20 cellular contexts compared by ENCODE assay signal in genomic region chr17:33073416-33073815, GRCh38.
A peak's percentile ranks its signal among the peaks of the same experiment; 100 is the strongest.
DNase-seq lines count a peak whose midpoint lies in the region; ATAC-seq, FAIRE-seq and TF ChIP-seq lines count a peak whose summit lies in the region.
"Had no signal": no experiment of that assay in that cellular context is flagged by ENCODE, and none has a peak within 500 bp of the region (broad histone marks: within the 10 kb centered on the region; RNA-seq: fewer than 3 reads in every experiment).

No MANE protein-coding gene starts in this region.

- H3K36me3 Mint-ChIP-seq in neural progenitor cell = no peaks in the 10 kb centered on the region
- H3K36me3 Mint-ChIP-seq: CD4-positive, CD25-positive, alpha-beta regulatory T cell; CD8-positive, alpha-beta memory T cell had no signal

- no peak for DNase-seq in PC-3
- DNase-seq in kidney tubule cell (ENCODE audit: low spot score) = peak; percentile 58
- peak; percentile 80 for DNase-seq in neural progenitor cell (ENCODE audit: low spot score)
- DNase-seq in stimulated activated CD8-positive, alpha-beta memory T cell treated with anti-CD3 and anti-CD28 coated beads, Interleukin-4, amount 100 ng/mL, for 48 hours = no peak
- DNase-seq in GM19240 (ENCODE audit: insufficient read length, low spot score) = no peak
- DNase-seq in right atrium auricular region (ENCODE audit: low spot score) = no peak
- no peak for DNase-seq in urothelium cell line (ENCODE audit: low spot score)
- DNase-seq: AML-193; Caco-2; CD4-positive, CD25-positive, alpha-beta regulatory T cell; CD8-positive, alpha-beta memory T cell; DMS153; DMS79; GDM1 had no signal

- H2AFZ ChIP-seq in PC-3 (ENCODE audit: low read length) (no peak overlapping the region), neural progenitor cell (replicated peaks) (no peak overlapping the region)

- H3K27me3 ChIP-seq in BLaER1 (no peaks in the 10 kb centered on the region), PC-3 (ENCODE audit: low read length) (peaks cover 11% of the 10 kb centered on the region; the same call in 1 of the 2 replicates), neural progenitor cell (no peaks in the 10 kb centered on the region), right atrium auricular region (no peaks in the 10 kb centered on the region)

- no peaks in the 10 kb centered on the region for H3K9me3 Mint-ChIP-seq in neural progenitor cell

- POLR2A ChIA-PET in PC-3 (lab: Charles Lee; ENCODE audit: unreplicated experiment) = no interaction called here

- H3F3A ChIP-seq in PC-3 (ENCODE audit: low read length, unreplicated experiment) (no peaks in the 10 kb centered on the region), neural progenitor cell (ENCODE audit: low read depth) (peaks cover 12% of the 10 kb centered on the region)

- H4K20me1 ChIP-seq in BLaER1 (no peaks in the 10 kb centered on the region), PC-3 (ENCODE audit: low read length) (no peaks in the 10 kb centered on the region), neural progenitor cell (ENCODE audit: low read depth) (no peaks in the 10 kb centered on the region)

- H3K4me2 ChIP-seq in BLaER1 (peak overlapping the region; percentile 51), PC-3 (ENCODE audit: low read length) (peak overlapping the region; percentile 49), neural progenitor cell (peak overlapping the region; percentile 67)

- no peak overlapping the region for H3K27ac ChIP-seq in BLaER1
- peak overlapping the region; percentile 44 for H3K27ac ChIP-seq in PC-3 (ENCODE audit: low read length)
- no peak overlapping the region for H3K27ac ChIP-seq in neural progenitor cell
- no peak overlapping the region for H3K27ac ChIP-seq in right atrium auricular region
- H3K27ac ChIP-seq: 22Rv1, A549 had no signal

- TF ChIP-seq CTCF in PC-3 (conservative IDR thresholded peaks at IDR 0.05; ENCODE audit: low read depth, low read length) (no peak), neural progenitor cell (IDR thresholded peaks at IDR 0.05) (no peak), right atrium auricular region (IDR thresholded peaks at IDR 0.05) (no peak)

- peaks cover 2% of the 10 kb centered on the region for H3K27me3 Mint-ChIP-seq in neural progenitor cell (ENCODE audit: insufficient read depth, low read depth)

- no peak for FAIRE-seq in urothelium cell line (lab: Jason Lieb, UNC)
- FAIRE-seq: GM12892, GM18507 had no signal

- peaks cover 11% of the 10 kb centered on the region for H3K4me1 ChIP-seq in BLaER1
- peaks cover 10% of the 10 kb centered on the region; the same call in 1 of the 2 replicates for H3K4me1 ChIP-seq in PC-3 (ENCODE audit: insufficient read depth, low read length)
- peaks cover 23% of the 10 kb centered on the region for H3K4me1 ChIP-seq in neural progenitor cell
- H3K4me1 ChIP-seq in right atrium auricular region = no peaks in the 10 kb centered on the region
- H3K4me1 ChIP-seq: Caco-2, HAP-1 had no signal

- H3K27ac Mint-ChIP-seq in neural progenitor cell = peak overlapping the region; percentile 88
- H3K27ac Mint-ChIP-seq: CD4-positive, CD25-positive, alpha-beta regulatory T cell; CD8-positive, alpha-beta memory T cell had no signal

- BruUV-seq in PC-3 (replicated peaks; lab: Mats Ljungman, UMichigan) = no TSS peak

- H3K9ac ChIP-seq in BLaER1 (no peak overlapping the region), PC-3 (ENCODE audit: low read length) (no peak overlapping the region), neural progenitor cell (no peak overlapping the region)

- H3K36me3 ChIP-seq in BLaER1 (no peaks in the 10 kb centered on the region), PC-3 (ENCODE audit: low read depth, low read length) (no peaks in the 10 kb centered on the region), neural progenitor cell (no peaks in the 10 kb centered on the region), right atrium auricular region (no peaks in the 10 kb centered on the region)
- H3K36me3 ChIP-seq: HAP-1 had no signal

- no peaks in the 10 kb centered on the region for H3K9me2 ChIP-seq in PC-3 (replicated peaks; ENCODE audit: low read length)

- peaks cover 14% of the 10 kb centered on the region for H3K4me1 Mint-ChIP-seq in neural progenitor cell
- H3K4me1 Mint-ChIP-seq: CD4-positive, CD25-positive, alpha-beta regulatory T cell; CD8-positive, alpha-beta memory T cell had no signal

- H3K4me3 ChIP-seq in BLaER1 = no peak overlapping the region
- H3K4me3 ChIP-seq in PC-3 (ENCODE audit: low read length) = no peak overlapping the region
- H3K4me3 ChIP-seq in neural progenitor cell = no peak overlapping the region
- H3K4me3 ChIP-seq in right atrium auricular region = no peak overlapping the region
- H3K4me3 ChIP-seq: A549, HAP-1 had no signal

- CTCF ChIA-PET in PC-3 (lab: Charles Lee) = no interaction called here

- H3K4me3 Mint-ChIP-seq in neural progenitor cell = no peak overlapping the region
- H3K4me3 Mint-ChIP-seq: CD4-positive, CD25-positive, alpha-beta regulatory T cell; CD8-positive, alpha-beta memory T cell had no signal

- H3K79me2 ChIP-seq in PC-3 (ENCODE audit: low read length) (no peaks in the 10 kb centered on the region), neural progenitor cell (ENCODE audit: low read depth) (no peaks in the 10 kb centered on the region)

- H3K9me3 ChIP-seq in BLaER1 = no peaks in the 10 kb centered on the region
- H3K9me3 ChIP-seq in PC-3 (ENCODE audit: low read length) = no peaks in the 10 kb centered on the region
- no peaks in the 10 kb centered on the region for H3K9me3 ChIP-seq in neural progenitor cell (ENCODE audit: low read depth)
- no peaks in the 10 kb centered on the region for H3K9me3 ChIP-seq in right atrium auricular region
- H3K9me3 ChIP-seq: HAP-1 had no signal

- intact Hi-C loops in PC-3 (cut with micrococcal nuclease) = no loop called here

- no peak for ATAC-seq in PC-3

Comparison
In these comparisons a context has a peak if more than half of its experiments do, and no peak if none do; other contexts are left out.
1. DNase-seq: peak in kidney tubule cell (single experiment) and neural progenitor cell (single experiment); none in PC-3 (single experiment), stimulated activated CD8-positive, alpha-beta memory T cell treated with anti-CD3 and anti-CD28 coated beads, Interleukin-4, amount 100 ng/mL, for 48 hours (single experiment), GM19240 (single experiment), right atrium auricular region (single experiment) and urothelium cell line (single experiment).
2. Peak in every context shown above with its lines, with median percentiles within 50 percentile points of each other: H3K4me2 ChIP-seq.